In the genomic region with DNA sequence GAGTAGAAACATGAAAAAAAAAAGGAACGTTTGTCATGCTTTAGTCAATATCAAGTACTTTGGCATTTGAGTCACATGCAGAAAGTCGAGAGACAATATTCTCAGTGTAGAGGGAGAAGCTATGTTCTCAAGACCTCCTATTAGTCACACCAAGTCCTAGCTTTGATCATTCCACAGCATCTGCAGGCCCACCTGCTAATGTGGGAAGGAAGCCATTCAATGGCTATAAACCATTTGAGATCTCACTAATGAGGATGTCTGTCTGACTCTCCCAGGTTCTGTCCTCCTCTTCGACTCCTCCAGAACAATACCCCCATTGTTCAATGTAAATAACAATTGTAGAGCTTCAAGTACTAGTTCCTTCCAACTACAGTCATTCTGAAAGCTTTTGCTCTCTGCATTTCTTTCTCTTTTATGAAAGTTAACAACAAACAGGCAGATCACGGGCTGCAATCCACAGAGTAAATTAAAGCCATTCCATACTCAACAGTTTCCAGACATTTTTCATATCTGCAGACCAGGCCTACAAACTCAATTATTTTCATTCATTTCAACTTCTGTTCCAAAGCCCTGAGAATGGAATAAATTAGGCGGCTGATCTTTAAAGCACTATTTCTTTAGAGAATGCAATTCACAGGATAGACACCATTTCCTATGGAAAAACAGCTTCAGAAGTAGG, we compare ENCODE assay signal across 1 cellular context.
TF ChIP-seq lines count a peak whose summit lies in the region.

No MANE protein-coding gene starts in this region.

TF ChIP-seq in SK-N-SH treated with all-trans-retinoic acid at 6 μM for 48 hours, 23 proteins besides CTCF, POLR2A, EP300 and RAD21 (continued from another document):
- TF ChIP-seq TSHZ2 (CRISPR knock-in tag; IDR thresholded peaks at IDR 0.05) = 0 out of 2 replicates have a peak, but pooled peaks have one; percentile 47
TF ChIP-seq in SK-N-SH treated with all-trans-retinoic acid at 6 μM for 48 hours: peak in this region for 4.
